In genomic region chr6:7316658-7317533, GRCh38 we compare ENCODE assay signal across 1 cellular context.
A peak's percentile ranks its signal among the peaks of the same experiment; 100 is the strongest.
TF ChIP-seq lines count a peak whose summit lies in the region.

No MANE protein-coding gene starts in this region.

TF ChIP-seq in HepG2, 621 proteins besides CTCF, POLR2A, EP300 and RAD21 (continued from another document):
- TF ChIP-seq ZBTB4 (CRISPR knock-in tag; IDR thresholded peaks at IDR 0.05; ENCODE audit: borderline replicate concordance): 0 out of 2 replicates have a peak, but pooled peaks have one; percentile 26
- peak; percentile 38; the same call in 1 of the 2 replicates for TF ChIP-seq GABPB1 (CRISPR knock-in tag; IDR thresholded peaks at IDR 0.05)
- TF ChIP-seq PRPF4 (IDR thresholded peaks at IDR 0.05; ENCODE audit: low read depth, low read length, poor library complexity, severe bottlenecking): no peak
- TF ChIP-seq CBFB (CRISPR knock-in tag; IDR thresholded peaks at IDR 0.05): no peak
- peak; percentile 90 for TF ChIP-seq ZBTB38 (CRISPR knock-in tag; IDR thresholded peaks at IDR 0.05)
- TF ChIP-seq NFE2L2 (IDR thresholded peaks at IDR 0.05; ENCODE audit: low read length): peak; percentile 24; the same call in 1 of the 2 replicates
- TF ChIP-seq MAFF (IDR thresholded peaks at IDR 0.05; ENCODE audit: low read depth, low read length): peak; percentile 56
- TF ChIP-seq, protein P1, sequence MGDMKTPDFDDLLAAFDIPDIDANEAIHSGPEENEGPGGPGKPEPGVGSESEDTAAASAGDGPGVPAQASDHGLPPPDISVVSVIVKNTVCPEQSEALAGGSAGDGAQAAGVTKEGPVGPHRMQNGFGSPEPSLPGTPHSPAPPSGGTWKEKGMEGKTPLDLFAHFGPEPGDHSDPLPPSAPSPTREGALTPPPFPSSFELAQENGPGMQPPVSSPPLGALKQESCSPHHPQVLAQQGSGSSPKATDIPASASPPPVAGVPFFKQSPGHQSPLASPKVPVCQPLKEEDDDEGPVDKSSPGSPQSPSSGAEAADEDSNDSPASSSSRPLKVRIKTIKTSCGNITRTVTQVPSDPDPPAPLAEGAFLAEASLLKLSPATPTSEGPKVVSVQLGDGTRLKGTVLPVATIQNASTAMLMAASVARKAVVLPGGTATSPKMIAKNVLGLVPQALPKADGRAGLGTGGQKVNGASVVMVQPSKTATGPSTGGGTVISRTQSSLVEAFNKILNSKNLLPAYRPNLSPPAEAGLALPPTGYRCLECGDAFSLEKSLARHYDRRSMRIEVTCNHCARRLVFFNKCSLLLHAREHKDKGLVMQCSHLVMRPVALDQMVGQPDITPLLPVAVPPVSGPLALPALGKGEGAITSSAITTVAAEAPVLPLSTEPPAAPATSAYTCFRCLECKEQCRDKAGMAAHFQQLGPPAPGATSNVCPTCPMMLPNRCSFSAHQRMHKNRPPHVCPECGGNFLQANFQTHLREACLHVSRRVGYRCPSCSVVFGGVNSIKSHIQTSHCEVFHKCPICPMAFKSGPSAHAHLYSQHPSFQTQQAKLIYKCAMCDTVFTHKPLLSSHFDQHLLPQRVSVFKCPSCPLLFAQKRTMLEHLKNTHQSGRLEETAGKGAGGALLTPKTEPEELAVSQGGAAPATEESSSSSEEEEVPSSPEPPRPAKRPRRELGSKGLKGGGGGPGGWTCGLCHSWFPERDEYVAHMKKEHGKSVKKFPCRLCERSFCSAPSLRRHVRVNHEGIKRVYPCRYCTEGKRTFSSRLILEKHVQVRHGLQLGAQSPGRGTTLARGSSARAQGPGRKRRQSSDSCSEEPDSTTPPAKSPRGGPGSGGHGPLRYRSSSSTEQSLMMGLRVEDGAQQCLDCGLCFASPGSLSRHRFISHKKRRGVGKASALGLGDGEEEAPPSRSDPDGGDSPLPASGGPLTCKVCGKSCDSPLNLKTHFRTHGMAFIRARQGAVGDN (CRISPR knock-in tag; IDR thresholded peaks at IDR 0.05): peak; percentile 39; the same call in 1 of the 2 replicates
